Comparison of ENCODE assay signal across 8 cellular contexts in genomic region chr3:52536369-52537164, GRCh38. TPM values are rescaled to one million over a fixed set of nuclear protein-coding genes. Genes with fewer than 3 reads are reported as not detected.
DNase-seq lines count a peak whose midpoint lies in the region; ATAC-seq and TF ChIP-seq lines count a peak whose summit lies in the region.

Gene UQCC5, plus strand, starts transcription at chr3:52536605. Its CDS starts 151 bp downstream, at chr3:52536756.

- TF ChIP-seq POLR2A in prostate gland (IDR thresholded peaks at IDR 0.05): peak; percentile 99

- H3K36me3 ChIP-seq in prostate gland (no peaks in the 10 kb centered on the region), urinary bladder (ENCODE audit: insufficient read depth) (no peaks in the 10 kb centered on the region)

- peaks cover 23% of the 10 kb centered on the region for H3K4me1 ChIP-seq in prostate gland (replicated peaks)
- peaks cover 3% of the 10 kb centered on the region for H3K4me1 ChIP-seq in urinary bladder (ENCODE audit: insufficient read depth)

- H3K27ac ChIP-seq in angular gyrus (ENCODE audit: low read depth, low read length) (peak within 1 kb of the TSS; percentile 77), prostate gland (peak within 1 kb of the TSS; percentile 58 to 80), urinary bladder (ENCODE audit: low read depth) (peak within 1 kb of the TSS; percentile 63)

- under 1% methylated on average over 62 of the region's 65 CpGs for WGBS in prostate gland
- under 1% methylated on average over 65 of the region's 65 CpGs for WGBS in urinary bladder

- no peaks in the 10 kb centered on the region for H3K27me3 ChIP-seq in prostate gland (replicated peaks; ENCODE audit: insufficient read depth)

- peak in 2 of 4 experiments; percentile 10 to 41 for TF ChIP-seq CTCF in prostate gland (IDR thresholded peaks at IDR 0.05)

- H3K9me3 ChIP-seq in prostate gland: no peaks in the 10 kb centered on the region

- ATAC-seq in GM18502 (IDR thresholded peaks at IDR 0.05; ENCODE audit: poor library complexity, unreplicated experiment) (peak; percentile 84), HG02943 (IDR thresholded peaks at IDR 0.05; ENCODE audit: low read depth, unreplicated experiment) (peak; percentile 82), left ventricle myocardium superior (peak; percentile 90)

- H3K4me3 ChIP-seq in prostate gland (peak within 1 kb of the TSS; percentile 52 to 55), urinary bladder (ENCODE audit: low read depth, low read length) (peak within 1 kb of the TSS; percentile 53)

- DNase-seq in NCI-H187 (lab: John Stamatoyannopoulos, UW): peak; percentile 68 to 88
- DNase-seq in T-helper 2 cell: peak; percentile 93 to 100 (median 97)
- peak; percentile 99 for DNase-seq in left ventricle myocardium superior
- DNase-seq in prostate gland (ENCODE audit: low spot score): peak; percentile 98

- intact Hi-C loops in left ventricle myocardium superior (cut with micrococcal nuclease): loop anchor here (5.0 kb wide), 1 partner anchor 64 kb away; no protein-coding TSS in a partner anchor
- intact Hi-C loops in prostate gland (cut with DNase I): loop anchor here (10.0 kb wide), 1 partner anchor 148 kb away; the partner anchor contains the start of genes GNL3 and PBRM1

RNA-seq across cellular contexts. Expression of gene UQCC5, which starts in this region (rescaled TPM):
- total RNA-seq in left ventricle myocardium superior (58.7 TPM), prostate gland (10 to 100 TPM in 1 of 2 donors, 1 to 10 TPM in 1; 3.0 to 16.5 TPM), urinary bladder (5.7 TPM)
- 38.4 TPM for polyA plus RNA-seq in urinary bladder

Comparison
In these comparisons a context has a peak if more than half of its experiments do, and no peak if none do; other contexts are left out.
1. Peak in every context shown above with its lines: DNase-seq, ATAC-seq, H3K4me3 ChIP-seq and H3K27ac ChIP-seq.